Comparison of ENCODE assay signal across 9 cellular contexts in the genomic region with DNA sequence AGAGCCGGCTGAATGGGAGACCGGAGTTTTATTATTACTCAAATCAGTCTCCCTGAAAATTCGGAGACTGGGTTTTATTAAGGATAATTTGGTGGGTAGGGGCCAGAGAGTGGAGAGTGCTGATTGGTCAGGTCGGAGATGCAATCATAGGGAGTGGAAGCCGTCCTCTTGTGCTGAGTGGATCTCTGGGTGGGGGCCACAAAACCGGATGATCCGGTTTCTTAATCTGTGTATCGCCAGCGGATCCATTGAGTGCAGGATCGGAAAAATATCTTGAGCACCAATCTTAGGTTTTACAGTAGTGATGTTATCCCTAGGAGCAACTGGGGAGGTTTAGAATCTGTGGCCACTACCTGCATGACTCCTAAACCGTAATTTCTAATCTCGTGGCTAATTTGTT. TPM values are rescaled to one million over a fixed set of nuclear protein-coding genes. Genes with fewer than 3 reads are reported as not detected.
DNase-seq lines count a peak whose midpoint lies in the region; ATAC-seq and TF ChIP-seq lines count a peak whose summit lies in the region.
"Had no signal": no experiment of that assay in that cellular context is flagged by ENCODE, and none has a peak within 500 bp of the region (broad histone marks: within the 10 kb centered on the region; RNA-seq: fewer than 3 reads in every experiment).

No MANE protein-coding gene starts in this region.

- ATAC-seq in GM18505 (IDR thresholded peaks at IDR 0.05; ENCODE audit: unreplicated experiment): no peak
- ATAC-seq in GM19463 (IDR thresholded peaks at IDR 0.05; ENCODE audit: unreplicated experiment): no peak

- H3K4me3 Mint-ChIP-seq in immature natural killer cell: peak overlapping the region; percentile 93 to 95 (median 94)

- H3K36me3 ChIP-seq in A673 (ENCODE audit: insufficient read depth, low read length, poor library complexity, severe bottlenecking): no peaks in the 10 kb centered on the region
- no peaks in the 10 kb centered on the region for H3K36me3 ChIP-seq in SJCRH30

- TF ChIP-seq CTCF in A673 (conservative IDR thresholded peaks at IDR 0.05; ENCODE audit: low read depth, low read length): no peak
- TF ChIP-seq CTCF in GM12864 (IDR thresholded peaks at IDR 0.05; ENCODE audit: low read depth, low read length, missing control alignments): no peak

- BruUV-seq in A673 (replicated peaks; lab: Mats Ljungman, UMichigan): no TSS peak

- H3K27me3 ChIP-seq in A673 (replicated peaks; ENCODE audit: insufficient read depth, low read depth, low read length, poor library complexity) (no peaks in the 10 kb centered on the region), SJCRH30 (no peaks in the 10 kb centered on the region)

- peak overlapping the region in 4 of 6 donors; percentile 53 to 90 (median 66) for H3K27ac Mint-ChIP-seq in immature natural killer cell

- no peaks in the 10 kb centered on the region for H3K9me3 Mint-ChIP-seq in immature natural killer cell

- DNase-seq in A673 (ENCODE audit: low spot score) (no peak), GM12864 (ENCODE audit: low read depth) (no peak), SJCRH30 (no peak), immature natural killer cell (no peak), HCEC 1CT (no peak), Ammon's horn (ENCODE audit: low spot score) (no peak)
- DNase-seq: dermis blood vessel endothelial cell had no signal

- no peak for TF ChIP-seq POLR2A in GM18505 (IDR thresholded peaks at IDR 0.05; ENCODE audit: borderline replicate concordance, extremely low read depth, insufficient read depth, insufficient read length)

- no peaks in the 10 kb centered on the region for H3K9me3 ChIP-seq in A673 (ENCODE audit: low read depth, low read length, poor library complexity, severe bottlenecking)
- H3K9me3 ChIP-seq in SJCRH30 (replicated peaks): no peaks in the 10 kb centered on the region

- intact Hi-C loops in A673 (cut with micrococcal nuclease; ENCODE audit: unreplicated experiment): no loop called here

- POLR2A ChIA-PET in A673 (lab: Charles Lee; ENCODE audit: low non-redundant PET): no interaction called here

- H3K27ac ChIP-seq in A673 (ENCODE audit: low read depth, low read length, poor library complexity, severe bottlenecking) (no peak overlapping the region), SJCRH30 (no peak overlapping the region)

- H3K27me3 Mint-ChIP-seq in immature natural killer cell (ENCODE audit: low read depth in 3 of 3): peaks cover 4 to 6% (median 4%) of the 10 kb centered on the region in 3 donors

- peak overlapping the region; percentile 93 for H3K4me3 ChIP-seq in A673 (ENCODE audit: low read depth, low read length, poor library complexity, severe bottlenecking)
- H3K4me3 ChIP-seq in GM12864 (ENCODE audit: low read depth, low read length): peak overlapping the region; percentile 73; the same call in 1 of the 2 replicates
- peak overlapping the region; percentile 84 for H3K4me3 ChIP-seq in SJCRH30

- H3K4me1 Mint-ChIP-seq in immature natural killer cell: peaks cover 19 to 20% of the 10 kb centered on the region in 2 donors

- H3K4me1 ChIP-seq in A673 (ENCODE audit: insufficient read depth, low read length, poor library complexity, severe bottlenecking) (no peaks in the 10 kb centered on the region), SJCRH30 (peaks cover 4% of the 10 kb centered on the region; the same call in 1 of the 2 replicates)

- no peaks in the 10 kb centered on the region for H3K36me3 Mint-ChIP-seq in immature natural killer cell

- CTCF ChIA-PET in A673 (lab: Charles Lee): interaction anchor here (0.6 kb wide), 2 partner anchors 8 to 250 kb away, joined by 3 read pairs; no protein-coding TSS in a partner anchor

RNA-seq across cellular contexts. Expression of gene NIPSNAP1, which starts 0.9 kb away (rescaled TPM):
- 49.7 and 75.2 TPM in 2 replicates for total RNA-seq in A673 (2021)
- total RNA-seq in SJCRH30 (2014; rRNA removed; shearing (Covaris generic)): 26.7 and 30.4 TPM in 2 replicates
- 10 to 100 TPM; 44.5 to 60.5 (median 47.6) TPM for polyA plus RNA-seq in immature natural killer cell

RNA-seq across cellular contexts. Expression of gene NF2, which starts 21.6 kb away (rescaled TPM):
- 40.5 and 44.6 TPM in 2 replicates for total RNA-seq in A673 (2021)
- total RNA-seq in SJCRH30 (2014; rRNA removed; shearing (Covaris generic)): 43.8 and 45.6 TPM in 2 replicates
- polyA plus RNA-seq in immature natural killer cell: 10 to 100 TPM; 12.9 to 34.1 (median 15.6) TPM

RNA-seq across cellular contexts. Expression of gene THOC5, which starts 28.2 kb away (rescaled TPM):
- 101 and 113 TPM in 2 replicates for total RNA-seq in A673 (2021)
- 39.2 and 41.4 TPM in 2 replicates for total RNA-seq in SJCRH30 (2014; rRNA removed; shearing (Covaris generic))
- polyA plus RNA-seq in immature natural killer cell: 10 to 100 TPM; 22.6 to 28.7 (median 25.7) TPM
